In genomic region chr10:91800192-91800591, GRCh38 we compare ENCODE assay signal across 10 cellular contexts. TPM values are rescaled to one million over a fixed set of nuclear protein-coding genes. Genes with fewer than 3 reads are reported as not detected.
DNase-seq lines count a peak whose midpoint lies in the region; ATAC-seq, FAIRE-seq and TF ChIP-seq lines count a peak whose summit lies in the region.
"Had no signal": no experiment of that assay in that cellular context is flagged by ENCODE, and none has a peak within 500 bp of the region (broad histone marks: within the 10 kb centered on the region; RNA-seq: fewer than 3 reads in every experiment).

No MANE protein-coding gene starts in this region.

- no peak for FAIRE-seq in small intestine (lab: Jason Lieb, UNC)

- intact Hi-C loops in mammary epithelial cell (cut with micrococcal nuclease) (no loop called here), aorta (cut with DNase I) (no loop called here)

- no peaks in the 10 kb centered on the region for H3K27me3 Mint-ChIP-seq in stimulated activated naive CD8-positive, alpha-beta T cell treated with anti-CD3 and anti-CD28 coated beads, Interleukin-15, Interleukin-2, amounts not matched to agents 100 ng/mL and 50 ng/mL, for 24 hours

- peaks cover 89% of the 10 kb centered on the region for H3K4me1 Mint-ChIP-seq in stimulated activated naive CD8-positive, alpha-beta T cell treated with anti-CD3 and anti-CD28 coated beads, Interleukin-15, Interleukin-2, amounts not matched to agents 100 ng/mL and 50 ng/mL, for 24 hours (ENCODE audit: low read depth)

- WGBS in mammary epithelial cell (ENCODE audit: low coverage, missing lambda C conversion rate) = 0% methylated on average over 5 of the region's 5 CpGs
- WGBS in aorta, 2 donors = 38% methylated on average over 5 of the region's 5 CpGs
- 10 to 36% (median 21%) methylated on average over 5 of the region's 5 CpGs for WGBS in small intestine, 3 donors

- H4K20me1 ChIP-seq in mammary epithelial cell (ENCODE audit: insufficient read depth, low read length) = peaks cover 8% of the 10 kb centered on the region

- peak overlapping the region; percentile 100 for H3K4me3 Mint-ChIP-seq in stimulated activated naive CD8-positive, alpha-beta T cell treated with anti-CD3 and anti-CD28 coated beads, Interleukin-15, Interleukin-2, amounts not matched to agents 100 ng/mL and 50 ng/mL, for 24 hours

- DNase-seq in stimulated activated naive CD8-positive, alpha-beta T cell treated with anti-CD3 and anti-CD28 coated beads, Interleukin-15, Interleukin-2, amounts not matched to agents 100 U/mL and 50 U/mL, for 24 hours = no peak
- no peak for DNase-seq in mammary epithelial cell
- DNase-seq in aorta = no peak
- no peak for DNase-seq in small intestine
- DNase-seq: GDM1, SHP77 treated with DMSO at 0.1 percent for 48 hours had no signal

- CTCF ChIA-PET in mammary epithelial cell (lab: Charles Lee; ENCODE audit: low non-redundant PET) = no interaction called here

- H3K36me3 ChIP-seq in mammary epithelial cell (ENCODE audit: insufficient read depth, low read length) (peaks cover 7% of the 10 kb centered on the region), mucosa of rectum (ENCODE audit: control insufficient read depth in 2 of 2, insufficient read depth in 2 of 2, low read length in 2 of 2) (peaks cover 0 to 2% of the 10 kb centered on the region in 2 donors), aorta (ENCODE audit: control insufficient read depth in 1 of 2, insufficient read depth in 2 of 2, low read length in 1 of 2) (no peaks in the 10 kb centered on the region), small intestine (ENCODE audit: control insufficient read depth in 2 of 2, insufficient read depth in 2 of 2, low read length in 2 of 2) (no peaks in the 10 kb centered on the region)

- H3K4me3 ChIP-seq in mammary epithelial cell (replicated peaks in 1 of 3; ENCODE audit: insufficient read depth in 1 of 3, low read depth in 2 of 3, low read length in 3 of 3) (peak overlapping the region; percentile 47 to 77 (median 74)), mucosa of rectum (ENCODE audit: low read length in 2 of 2) (peak overlapping the region; percentile 95 to 97), aorta (ENCODE audit: low read length in 2 of 2) (peak overlapping the region in 1 of 2 donors; percentile 84), small intestine (ENCODE audit: low read depth in 1 of 2, low read length in 2 of 2) (peak overlapping the region in 1 of 2 donors; percentile 100)

- H3K9me3 ChIP-seq in mammary epithelial cell (replicated peaks; ENCODE audit: insufficient read depth, low read length) (no peaks in the 10 kb centered on the region), mucosa of rectum (ENCODE audit: control insufficient read depth in 2 of 2, low read length in 2 of 2) (no peaks in the 10 kb centered on the region), aorta (ENCODE audit: control insufficient read depth, low read length) (no peaks in the 10 kb centered on the region), small intestine (ENCODE audit: control insufficient read depth, low read depth) (no peaks in the 10 kb centered on the region)

- H3K27ac ChIP-seq in mammary epithelial cell (ENCODE audit: insufficient read depth, low read depth, low read length) (peak overlapping the region; percentile 78), mucosa of rectum (ENCODE audit: low read depth in 2 of 2, low read length in 2 of 2) (no peak overlapping the region), aorta (ENCODE audit: low read depth in 1 of 2, low read length in 2 of 2) (no peak overlapping the region), small intestine (ENCODE audit: low read depth in 1 of 2, low read length in 1 of 2) (no peak overlapping the region)

- H3K79me2 ChIP-seq in mammary epithelial cell (ENCODE audit: insufficient read depth, low read length) = peaks cover 77% of the 10 kb centered on the region

- TF ChIP-seq CTCF in mammary epithelial cell (conservative IDR thresholded peaks at IDR 0.05 in 1 of 2, IDR thresholded peaks at IDR 0.05 in 1 of 2; ENCODE audit: extremely low read depth in 1 of 2, insufficient read depth in 1 of 2, low read depth in 1 of 2, low read length in 2 of 2) = no peak

- H3K9ac ChIP-seq in mammary epithelial cell (ENCODE audit: insufficient read depth, low read length) (peak overlapping the region; percentile 86), mucosa of rectum (ENCODE audit: low read depth in 1 of 2, low read length in 2 of 2) (peak overlapping the region in 1 of 2 donors; percentile 99)

- dilution Hi-C loops in mammary epithelial cell (cut with HindIII; ENCODE audit: low sequenced_read_pairs) = no loop called here

- ATAC-seq in stimulated activated naive CD8-positive, alpha-beta T cell treated with anti-CD3 and anti-CD28 coated beads, Interleukin-15, Interleukin-2, amounts not matched to agents 100 U/mL and 50 U/mL, for 24 hours = no peak
- ATAC-seq in aorta (ENCODE audit: low FRiP score) (no peak), GM19328 (IDR thresholded peaks at IDR 0.05; ENCODE audit: unreplicated experiment) (no peak), HG02840 (IDR thresholded peaks at IDR 0.05; ENCODE audit: low FRiP score, unreplicated experiment) (no peak)

- no peak overlapping the region for H2AFZ ChIP-seq in mammary epithelial cell (ENCODE audit: low read depth, low read length)

- no peaks in the 10 kb centered on the region for H3K9me3 Mint-ChIP-seq in stimulated activated naive CD8-positive, alpha-beta T cell treated with anti-CD3 and anti-CD28 coated beads, Interleukin-15, Interleukin-2, amounts not matched to agents 100 ng/mL and 50 ng/mL, for 24 hours

- H3K4me1 ChIP-seq in mammary epithelial cell (ENCODE audit: insufficient read depth, low read length) = peaks cover 12% of the 10 kb centered on the region
- peaks cover 19 to 25% of the 10 kb centered on the region in 2 donors for H3K4me1 ChIP-seq in mucosa of rectum (ENCODE audit: control insufficient read depth in 2 of 2, insufficient read depth in 2 of 2, low read length in 2 of 2)
- peaks cover 0 to 11% of the 10 kb centered on the region in 2 donors for H3K4me1 ChIP-seq in aorta (ENCODE audit: control insufficient read depth in 1 of 2, insufficient read depth in 2 of 2, low read length in 2 of 2)
- peaks cover 2 to 12% of the 10 kb centered on the region in 2 donors for H3K4me1 ChIP-seq in small intestine (ENCODE audit: control insufficient read depth in 2 of 2, insufficient read depth in 1 of 2, low read depth in 1 of 2, low read length in 1 of 2)

- peak overlapping the region; percentile 80 for H3K4me2 ChIP-seq in mammary epithelial cell (ENCODE audit: insufficient read depth, low read depth, low read length)

- H3K36me3 Mint-ChIP-seq in stimulated activated naive CD8-positive, alpha-beta T cell treated with anti-CD3 and anti-CD28 coated beads, Interleukin-15, Interleukin-2, amounts not matched to agents 100 ng/mL and 50 ng/mL, for 24 hours (ENCODE audit: low read depth) = peaks cover 49% of the 10 kb centered on the region

- BruUV-seq in mammary epithelial cell (replicated peaks; lab: Mats Ljungman, UMichigan) = no TSS peak

- in situ Hi-C loops in mammary epithelial cell (cut with MboI; ENCODE audit: low sequenced_read_pairs in 2 of 2) = no loop called here

- H3K27me3 ChIP-seq in mammary epithelial cell (ENCODE audit: insufficient read depth, low read length) (no peaks in the 10 kb centered on the region), mucosa of rectum (ENCODE audit: control insufficient read depth in 2 of 2, insufficient read depth in 2 of 2, low read length in 2 of 2) (no peaks in the 10 kb centered on the region), aorta (ENCODE audit: control insufficient read depth in 1 of 2, insufficient read depth in 2 of 2, low read length in 1 of 2) (no peaks in the 10 kb centered on the region), small intestine (ENCODE audit: control insufficient read depth in 2 of 2, insufficient read depth in 2 of 2, low read length in 2 of 2) (no peaks in the 10 kb centered on the region)

- peak overlapping the region; percentile 97 for H3K27ac Mint-ChIP-seq in stimulated activated naive CD8-positive, alpha-beta T cell treated with anti-CD3 and anti-CD28 coated beads, Interleukin-15, Interleukin-2, amounts not matched to agents 100 ng/mL and 50 ng/mL, for 24 hours

RNA-seq across cellular contexts. Expression of gene TNKS2, which starts 2.0 kb away (rescaled TPM):
- total RNA-seq in mammary epithelial cell = 10 to 100 TPM; 35.8 to 48.7 TPM
- polyA plus RNA-seq in mammary epithelial cell = 14.4 TPM
- 26.7 TPM for polyA minus RNA-seq in mammary epithelial cell
- total RNA-seq in aorta = 10 to 100 TPM; 38.2 to 43.2 TPM
- 10 to 100 TPM in 1 of 2 donors, 1 to 10 TPM in 1; 9.8 to 16.7 TPM for polyA plus RNA-seq in aorta
- 10 to 100 TPM in 1 of 3 donors, 1 to 10 TPM in 2; 9.2 to 10.5 (median 9.8) TPM for polyA plus RNA-seq in small intestine
